In genomic region chr21:14862794-14863720, GRCh38 we compare ENCODE assay signal across 9 cellular contexts.
DNase-seq lines count a peak whose midpoint lies in the region; ATAC-seq and TF ChIP-seq lines count a peak whose summit lies in the region.
"Had no signal": no experiment of that assay in that cellular context is flagged by ENCODE, and none has a peak within 500 bp of the region (broad histone marks: within the 10 kb centered on the region; RNA-seq: fewer than 3 reads in every experiment).

No MANE protein-coding gene starts in this region.

- H3K9me3 ChIP-seq in Caco-2 = no peaks in the 10 kb centered on the region
- no peaks in the 10 kb centered on the region for H3K9me3 ChIP-seq in gastrocnemius medialis

- H3K4me1 Mint-ChIP-seq in Caco-2 (ENCODE audit: low read depth, unreplicated experiment) (peaks cover 15% of the 10 kb centered on the region), MCF 10A (ENCODE audit: insufficient read depth, unreplicated experiment) (peaks cover 30% of the 10 kb centered on the region), nephron progenitor cell (peaks cover 42% of the 10 kb centered on the region)

- TF ChIP-seq POLR2A in gastrocnemius medialis (IDR thresholded peaks at IDR 0.05) = no peak

- POLR2A ChIA-PET in Caco-2 (lab: Charles Lee) (no interaction called here), MCF 10A (lab: Yijun Ruan, JAX) (interaction anchor here (0.6 to 1.5 kb wide), 2 partner anchors 202 to 563 kb away, joined by 3 to 4 read pairs; partner anchors contain the start of gene NRIP1)

- no peaks in the 10 kb centered on the region for H3K36me3 ChIP-seq in Caco-2 (ENCODE audit: control insufficient read depth, insufficient read depth, low read length)
- H3K36me3 ChIP-seq in gastrocnemius medialis = no peaks in the 10 kb centered on the region

- H3K36me3 Mint-ChIP-seq in Caco-2 (ENCODE audit: insufficient read depth, unreplicated experiment) (no peaks in the 10 kb centered on the region), MCF 10A (ENCODE audit: insufficient read depth, unreplicated experiment) (no peaks in the 10 kb centered on the region), nephron progenitor cell (ENCODE audit: low read depth) (peaks cover 26% of the 10 kb centered on the region)

- H3K4me1 ChIP-seq in Caco-2 (peaks cover 17% of the 10 kb centered on the region), gastrocnemius medialis (peaks cover 10 to 13% of the 10 kb centered on the region in 2 donors)

- H3K27me3 ChIP-seq in Caco-2 (replicated peaks; ENCODE audit: control insufficient read depth, insufficient read depth, low read length) (no peaks in the 10 kb centered on the region), gastrocnemius medialis (no peaks in the 10 kb centered on the region)

- H3K27ac ChIP-seq in gastrocnemius medialis = no peak overlapping the region

- in situ Hi-C loops in gastrocnemius medialis (cut with MboI; ENCODE audit: low sequenced_read_pairs in 4 of 4) = loop anchor here in 1 of 4 donors (25.0 kb wide), 1 partner anchor 199 kb away; the partner anchor contains the start of gene NRIP1

- CTCF ChIA-PET in Caco-2 (lab: Charles Lee) (interaction anchor here (1.4 to 1.8 kb wide), 2 partner anchors 80 to 202 kb away, joined by 7 read pairs; partner anchors contain the start of gene NRIP1), MCF 10A (lab: Yijun Ruan, JAX) (interaction anchor here (0.5 to 1.7 kb wide), 9 partner anchors 18 to 690 kb away, joined by 3 to 6 read pairs (median 4); no protein-coding TSS in a partner anchor)

- no peak overlapping the region for H3K4me3 Mint-ChIP-seq in Caco-2 (ENCODE audit: unreplicated experiment)
- no peak overlapping the region for H3K4me3 Mint-ChIP-seq in MCF 10A (ENCODE audit: unreplicated experiment)
- H3K4me3 Mint-ChIP-seq in nephron progenitor cell = no peak overlapping the region
- H3K4me3 Mint-ChIP-seq: stimulated activated naive CD8-positive, alpha-beta T cell treated with anti-CD3 and anti-CD28 coated beads, Interleukin-15, Interleukin-2, amounts not matched to agents 100 ng/mL and 50 ng/mL, for 24 hours had no signal

- BruUV-seq in Caco-2 (replicated peaks; lab: Mats Ljungman, UMichigan) = no TSS peak
- BruUV-seq in MCF 10A (replicated peaks; lab: Mats Ljungman, UMichigan) = no TSS peak

- TF ChIP-seq CTCF in Caco-2 (IDR thresholded peaks at IDR 0.05; ENCODE audit: insufficient read depth in 1 of 2, low read depth in 1 of 2, low read length in 1 of 2, severe bottlenecking in 1 of 2, unreplicated experiment in 1 of 2) (peak; percentile 54 to 60), LNCAP (IDR thresholded peaks at IDR 0.05) (peak; percentile 61), MCF 10A (IDR thresholded peaks at IDR 0.05; ENCODE audit: unreplicated experiment) (peak; percentile 54), nephron progenitor cell (IDR thresholded peaks at IDR 0.05) (peak; percentile 77), gastrocnemius medialis (IDR thresholded peaks at IDR 0.05 in 4 of 5, conservative IDR thresholded peaks at IDR 0.05 in 1 of 5) (peak in 2 of 5 experiments; percentile 20 to 47)

- H3K4me3 ChIP-seq in Caco-2 (ENCODE audit: low read depth, low read length) = no peak overlapping the region
- H3K4me3 ChIP-seq in gastrocnemius medialis = no peak overlapping the region

- DNase-seq in Caco-2 (no peak), MCF 10A (ENCODE audit: unreplicated experiment) (peak; percentile 37), nephron progenitor cell (peak; percentile 26), gastrocnemius medialis (no peak), posterior vena cava (ENCODE audit: low spot score) (no peak), globus pallidus (ENCODE audit: low spot score) (no peak)

- H3K27ac Mint-ChIP-seq in Caco-2 (ENCODE audit: unreplicated experiment) (no peak overlapping the region), MCF 10A (ENCODE audit: low read depth, unreplicated experiment) (no peak overlapping the region), nephron progenitor cell (no peak overlapping the region)
- H3K27ac Mint-ChIP-seq: stimulated activated naive CD8-positive, alpha-beta T cell treated with anti-CD3 and anti-CD28 coated beads, Interleukin-15, Interleukin-2, amounts not matched to agents 100 ng/mL and 50 ng/mL, for 24 hours had no signal

- peaks cover 10% of the 10 kb centered on the region for H3K9me3 Mint-ChIP-seq in Caco-2 (ENCODE audit: unreplicated experiment)
- H3K9me3 Mint-ChIP-seq in MCF 10A (ENCODE audit: unreplicated experiment) = peaks cover 6% of the 10 kb centered on the region
- H3K9me3 Mint-ChIP-seq in nephron progenitor cell = peaks cover 30% of the 10 kb centered on the region
- H3K9me3 Mint-ChIP-seq: stimulated activated naive CD8-positive, alpha-beta T cell treated with anti-CD3 and anti-CD28 coated beads, Interleukin-15, Interleukin-2, amounts not matched to agents 100 ng/mL and 50 ng/mL, for 24 hours had no signal

- no peak for ATAC-seq in HG02970 (IDR thresholded peaks at IDR 0.05; ENCODE audit: low FRiP score, unreplicated experiment)
- no peak for ATAC-seq in gastrocnemius medialis

- intact Hi-C loops in Caco-2 (cut with micrococcal nuclease; ENCODE audit: unreplicated experiment) (loop anchor here (5.0 to 10.0 kb wide), 5 partner anchors 79 to 689 kb away; no protein-coding TSS in a partner anchor), MCF 10A (cut with micrococcal nuclease) (loop anchor here (2.0 kb wide), 2 partner anchors 460 to 604 kb away; no protein-coding TSS in a partner anchor), gastrocnemius medialis (cut with DNase I; ENCODE audit: low total_unique reads) (loop anchor here (5.0 to 10.0 kb wide), 3 partner anchors 259 to 729 kb away; no protein-coding TSS in a partner anchor), posterior vena cava (cut with DNase I) (loop anchor here (10.0 kb wide), 1 partner anchor 622 kb away; no protein-coding TSS in a partner anchor)

- H3K27me3 Mint-ChIP-seq in Caco-2 (ENCODE audit: insufficient read depth, unreplicated experiment) (no peaks in the 10 kb centered on the region), MCF 10A (ENCODE audit: insufficient read depth, unreplicated experiment) (no peaks in the 10 kb centered on the region), nephron progenitor cell (ENCODE audit: low read depth, poor library complexity) (peaks cover 5% of the 10 kb centered on the region)
- H3K27me3 Mint-ChIP-seq: stimulated activated naive CD8-positive, alpha-beta T cell treated with anti-CD3 and anti-CD28 coated beads, Interleukin-15, Interleukin-2, amounts not matched to agents 100 ng/mL and 50 ng/mL, for 24 hours had no signal

Comparison
In these comparisons a context has a peak if more than half of its experiments do, and no peak if none do; other contexts are left out.
1. DNase-seq: peak in MCF 10A (single experiment) and nephron progenitor cell (single experiment); none in Caco-2 (0 of 2), gastrocnemius medialis (0 of 2), posterior vena cava (single experiment) and globus pallidus (single experiment).